27 cellular contexts compared by ENCODE assay signal in genomic region chr2:142422769-142423168, GRCh38.
"Had no signal": no experiment of that assay in that cellular context is flagged by ENCODE, and none has a peak within 500 bp of the region (broad histone marks: within the 10 kb centered on the region; RNA-seq: fewer than 3 reads in every experiment).

No MANE protein-coding gene starts in this region.

- H3K4me1 ChIP-seq: adrenal gland, Peyer's patch, SJSA1 had no signal

- H3K9me3 ChIP-seq: adrenal gland, Peyer's patch, SJSA1, SK-N-SH had no signal

- H3K4me3 ChIP-seq: adrenal gland, Peyer's patch, SJSA1 had no signal

- H3K36me3 ChIP-seq: adrenal gland, Peyer's patch, SJSA1 had no signal

- DNase-seq: activated CD4-positive, alpha-beta memory T cell treated with anti-CD3 and anti-CD28 coated beads for 36 hours; activated CD4-positive, alpha-beta T cell treated with anti-CD3 and anti-CD28 coated beads for 36 hours; activated CD4-positive, alpha-beta T cell treated with anti-CD3 and anti-CD28 coated beads, Interleukin-2, amount 50 U/mL, for 1 hour; activated CD8-positive, alpha-beta memory T cell treated with anti-CD3 and anti-CD28 coated beads, Interleukin-2, amount 50 U/mL, for 4 hours; activated gamma-delta T cell treated with Interleukin-2 at 50 U/mL for 16 hours; activated naive CD4-positive, alpha-beta T cell treated with anti-CD3 and anti-CD28 coated beads for 36 hours; activated T-cell treated with anti-CD3 and anti-CD28 coated beads for 4 hours; activated T-cell treated with anti-CD3 and anti-CD28 coated beads, Interleukin-2, amount 50 U/mL, for 4 hours; adrenal gland; caudate nucleus; NCI-H1105; NCI-H1417 treated with DMSO at 0.1 percent for 48 hours; NCI-H187 treated with DMSO at 0.1 percent for 48 hours; NCI-H2081 treated with DMSO at 0.1 percent for 48 hours; NCI-H226; NCI-H446 treated with DMSO at 0.1 percent for 48 hours; NCI-H524; NCI-H69; PC-3; Peyer's patch; RPMI8226; SHP77 treated with DMSO at 0.1 percent for 48 hours; SK-N-SH had no signal

- ATAC-seq: activated CD4-positive, alpha-beta T cell treated with anti-CD3 and anti-CD28 coated beads for 36 hours; activated CD4-positive, CD25-positive, alpha-beta regulatory T cell treated with anti-CD3 and anti-CD28 coated beads, Interleukin-2, amount 50 U/mL, for 24 hours; activated naive CD4-positive, alpha-beta T cell treated with anti-CD3 and anti-CD28 coated beads, Interleukin-2, amount 50 U/mL, for 72 hours; activated T-cell treated with anti-CD3 and anti-CD28 coated beads, Interleukin-2, amount 50 U/mL, for 4 hours; PC-3; WTC11 had no signal
